Comparison of ENCODE assay signal across 8 cellular contexts in the genomic region with DNA sequence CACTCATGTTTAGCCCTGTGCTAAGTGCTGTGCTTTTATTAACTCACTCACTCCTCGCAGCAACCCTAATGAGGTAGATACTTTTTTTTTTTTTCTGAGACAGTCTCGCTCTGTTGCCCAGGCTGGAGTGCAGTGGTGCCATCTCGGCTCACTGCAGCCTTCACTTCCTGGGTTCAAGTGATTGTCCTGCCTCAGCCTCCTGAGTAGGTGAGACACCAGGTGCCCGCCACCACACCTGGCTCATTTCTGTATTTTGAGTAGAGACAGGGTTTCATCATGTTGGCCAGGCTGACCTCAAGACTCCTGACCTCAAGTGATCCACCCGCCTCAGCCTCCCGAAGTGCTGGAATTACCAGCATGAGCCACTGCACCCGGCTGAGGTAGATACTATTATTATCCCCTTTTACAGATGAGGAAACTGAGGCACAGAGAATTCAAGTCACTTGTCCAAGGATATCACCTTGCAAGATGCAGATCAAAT. TPM values are rescaled to one million over a fixed set of nuclear protein-coding genes. Genes with fewer than 3 reads are reported as not detected.
DNase-seq lines count a peak whose midpoint lies in the region; ATAC-seq lines count a peak whose summit lies in the region.

No MANE protein-coding gene starts in this region.

- peak overlapping the region; percentile 86 for H3K4me3 Mint-ChIP-seq in stimulated activated naive CD8-positive, alpha-beta T cell treated with anti-CD3 and anti-CD28 coated beads, Interleukin-15, Interleukin-2, amounts not matched to agents 100 ng/mL and 50 ng/mL, for 24 hours
- H3K4me3 Mint-ChIP-seq in central memory CD8-positive, alpha-beta T cell, result peak overlapping the region; percentile 84
- H3K4me3 Mint-ChIP-seq in naive thymus-derived CD4-positive, alpha-beta T cell, result peak overlapping the region; percentile 29 to 96 (median 83)

- CTCF ChIA-PET in naive thymus-derived CD4-positive, alpha-beta T cell (lab: Charles Lee), result no interaction called here

- intact Hi-C loops in naive thymus-derived CD4-positive, alpha-beta T cell (cut with micrococcal nuclease), result loop anchor here (5.0 to 10.0 kb wide), 10 partner anchors 145 to 1377 kb away; partner anchors contain the start of genes BLVRB (in 2 of the 2), SPTBN4 (in 2 of the 2), AKT2 (in 1 of the 2) and BCKDHA (in 1 of the 2)

- H3K4me1 Mint-ChIP-seq in stimulated activated naive CD8-positive, alpha-beta T cell treated with anti-CD3 and anti-CD28 coated beads, Interleukin-15, Interleukin-2, amounts not matched to agents 100 ng/mL and 50 ng/mL, for 24 hours (ENCODE audit: low read depth), result peaks cover 74% of the 10 kb centered on the region
- H3K4me1 Mint-ChIP-seq in central memory CD8-positive, alpha-beta T cell, result peaks cover 79% of the 10 kb centered on the region
- H3K4me1 Mint-ChIP-seq in naive thymus-derived CD4-positive, alpha-beta T cell, result peaks cover 39 to 84% (median 70%) of the 10 kb centered on the region in 7 donors

- H3K27me3 Mint-ChIP-seq in stimulated activated naive CD8-positive, alpha-beta T cell treated with anti-CD3 and anti-CD28 coated beads, Interleukin-15, Interleukin-2, amounts not matched to agents 100 ng/mL and 50 ng/mL, for 24 hours, result no peaks in the 10 kb centered on the region
- H3K27me3 Mint-ChIP-seq in central memory CD8-positive, alpha-beta T cell, result no peaks in the 10 kb centered on the region
- no peaks in the 10 kb centered on the region for H3K27me3 Mint-ChIP-seq in naive thymus-derived CD4-positive, alpha-beta T cell

- DNase-seq in stimulated activated naive CD8-positive, alpha-beta T cell treated with anti-CD3 and anti-CD28 coated beads, Interleukin-15, Interleukin-2, amounts not matched to agents 100 U/mL and 50 U/mL, for 24 hours, result no peak
- DNase-seq in central memory CD8-positive, alpha-beta T cell (ENCODE audit: low spot score in 2 of 2), result no peak
- no peak for DNase-seq in naive thymus-derived CD4-positive, alpha-beta T cell
- no peak for DNase-seq in foreskin melanocyte
- DNase-seq in SIG-M5 treated with dmso at 0.1 percent for 504 hours (lab: John Stamatoyannopoulos, UW; ENCODE audit: unreplicated experiment), result no peak
- DNase-seq in NCI-H2171 (lab: John Stamatoyannopoulos, UW), result no peak

- peaks cover 35 to 42% of the 10 kb centered on the region in 2 donors for H3K4me1 ChIP-seq in naive thymus-derived CD4-positive, alpha-beta T cell (ENCODE audit: control insufficient read depth in 2 of 2, insufficient read depth in 2 of 2, low read length in 2 of 2)

- no peak for ATAC-seq in stimulated activated naive CD8-positive, alpha-beta T cell treated with anti-CD3 and anti-CD28 coated beads, Interleukin-15, Interleukin-2, amounts not matched to agents 100 U/mL and 50 U/mL, for 24 hours
- ATAC-seq in central memory CD8-positive, alpha-beta T cell (replicated peaks; ENCODE audit: extremely low read depth, poor library complexity, severe bottlenecking), result no peak
- no peak for ATAC-seq in naive thymus-derived CD4-positive, alpha-beta T cell
- no peak for ATAC-seq in HG02938 (IDR thresholded peaks at IDR 0.05; ENCODE audit: unreplicated experiment)

- no peak overlapping the region for H3K27ac Mint-ChIP-seq in stimulated activated naive CD8-positive, alpha-beta T cell treated with anti-CD3 and anti-CD28 coated beads, Interleukin-15, Interleukin-2, amounts not matched to agents 100 ng/mL and 50 ng/mL, for 24 hours
- peak overlapping the region; percentile 94 for H3K27ac Mint-ChIP-seq in central memory CD8-positive, alpha-beta T cell (ENCODE audit: low read depth)
- H3K27ac Mint-ChIP-seq in naive thymus-derived CD4-positive, alpha-beta T cell, result peak overlapping the region in 2 of 9 donors; percentile 32 to 33

- H3K4me3 ChIP-seq in naive thymus-derived CD4-positive, alpha-beta T cell (ENCODE audit: low read length), result no peak overlapping the region

- peaks cover 0 to 6% (median 0%) of the 10 kb centered on the region in 3 experiments for H3K36me3 ChIP-seq in naive thymus-derived CD4-positive, alpha-beta T cell (ENCODE audit: control insufficient read depth in 2 of 3, insufficient read depth in 3 of 3, low read length in 3 of 3)

- POLR2A ChIA-PET in naive thymus-derived CD4-positive, alpha-beta T cell (lab: Charles Lee), result interaction anchor here (0.9 kb wide), 1 partner anchor 31 kb away, joined by 3 read pairs; the partner anchor contains the start of genes ACTMAP and SNRPA

- H3K36me3 Mint-ChIP-seq in stimulated activated naive CD8-positive, alpha-beta T cell treated with anti-CD3 and anti-CD28 coated beads, Interleukin-15, Interleukin-2, amounts not matched to agents 100 ng/mL and 50 ng/mL, for 24 hours (ENCODE audit: low read depth), result peaks cover 16% of the 10 kb centered on the region
- peaks cover 30% of the 10 kb centered on the region for H3K36me3 Mint-ChIP-seq in central memory CD8-positive, alpha-beta T cell (ENCODE audit: insufficient read depth)
- H3K36me3 Mint-ChIP-seq in naive thymus-derived CD4-positive, alpha-beta T cell, result peaks cover 0 to 36% (median 4%) of the 10 kb centered on the region in 5 donors

- H3K27me3 ChIP-seq in naive thymus-derived CD4-positive, alpha-beta T cell (ENCODE audit: control insufficient read depth in 2 of 2, insufficient read depth in 2 of 2, low read length in 2 of 2), result no peaks in the 10 kb centered on the region

- H3K9me3 Mint-ChIP-seq in stimulated activated naive CD8-positive, alpha-beta T cell treated with anti-CD3 and anti-CD28 coated beads, Interleukin-15, Interleukin-2, amounts not matched to agents 100 ng/mL and 50 ng/mL, for 24 hours, result no peaks in the 10 kb centered on the region
- no peaks in the 10 kb centered on the region for H3K9me3 Mint-ChIP-seq in central memory CD8-positive, alpha-beta T cell
- peaks cover 0 to 5% (median 0%) of the 10 kb centered on the region in 11 donors for H3K9me3 Mint-ChIP-seq in naive thymus-derived CD4-positive, alpha-beta T cell

- no peaks in the 10 kb centered on the region for H3K9me3 ChIP-seq in naive thymus-derived CD4-positive, alpha-beta T cell (ENCODE audit: control insufficient read depth in 2 of 3, low read length in 3 of 3)

- no peak overlapping the region for H3K27ac ChIP-seq in naive thymus-derived CD4-positive, alpha-beta T cell (ENCODE audit: low read depth, low read length)

RNA-seq across cellular contexts. Expression of gene ITPKC, which starts 2.5 kb away (rescaled TPM):
- 1 to 10 TPM; 4.9 to 9.0 (median 7.3) TPM for total RNA-seq in naive thymus-derived CD4-positive, alpha-beta T cell
- polyA plus RNA-seq in naive thymus-derived CD4-positive, alpha-beta T cell, result 1 to 10 TPM; 3.0 to 6.5 TPM

RNA-seq across cellular contexts. Expression of gene COQ8B, which starts 2.8 kb away (rescaled TPM):
- 10 to 100 TPM; 26.2 to 48.3 (median 43.8) TPM for total RNA-seq in naive thymus-derived CD4-positive, alpha-beta T cell
- polyA plus RNA-seq in naive thymus-derived CD4-positive, alpha-beta T cell, result 10 to 100 TPM; 14.4 to 21.9 TPM

RNA-seq across cellular contexts. Expression of gene NUMBL, which starts 29.0 kb away (rescaled TPM):
- total RNA-seq in naive thymus-derived CD4-positive, alpha-beta T cell, result 10 to 100 TPM in 3 of 5 experiments, 1 to 10 TPM in 2; 9.0 to 28.6 (median 11.2) TPM
- polyA plus RNA-seq in naive thymus-derived CD4-positive, alpha-beta T cell, result 1 to 10 TPM in 1 of 2 donors, under 1 TPM in 1; 0.28 to 1.4 TPM

RNA-seq across cellular contexts. Expression of gene ACTMAP, which starts 30.8 kb away (rescaled TPM):
- total RNA-seq in naive thymus-derived CD4-positive, alpha-beta T cell, result 10 to 100 TPM in 1 of 5 experiments, 1 to 10 TPM in 4; 5.5 to 13.7 (median 7.8) TPM
- 1 to 10 TPM; 3.2 to 3.6 TPM for polyA plus RNA-seq in naive thymus-derived CD4-positive, alpha-beta T cell

RNA-seq across cellular contexts. Expression of gene SNRPA, which starts 31.5 kb away (rescaled TPM):
- total RNA-seq in naive thymus-derived CD4-positive, alpha-beta T cell, result 100 to 1,000 TPM in 1 of 5 experiments, 10 to 100 TPM in 4; 64.1 to 166 (median 72.7) TPM
- polyA plus RNA-seq in naive thymus-derived CD4-positive, alpha-beta T cell, result 10 to 100 TPM; 44.1 to 57.2 TPM
